In genomic region chr2:99337164-99337930, GRCh38 we compare ENCODE assay signal across 8 cellular contexts. TPM values are rescaled to one million over a fixed set of nuclear protein-coding genes. Genes with fewer than 3 reads are reported as not detected.
A peak's percentile ranks its signal among the peaks of the same experiment; 100 is the strongest.
DNase-seq lines count a peak whose midpoint lies in the region; ATAC-seq lines count a peak whose summit lies in the region.

Gene EIF5B, plus strand, starts transcription at chr2:99337389. Its CDS starts 166 bp downstream, at chr2:99337555.

- intact Hi-C loops in activated CD4-positive, alpha-beta T cell treated with anti-CD3 and anti-CD28 coated beads, Interleukin-2, amount 10 ng/mL, durations not matched to agents 24 days and 14 days (cut with micrococcal nuclease) = loop anchor here (2.0 to 10.0 kb wide), 5 partner anchors 40 to 1673 kb away; partner anchors contain the start of genes ACTR1B and C2orf92

- no peak within 1 kb of the TSS for H3K27ac Mint-ChIP-seq in activated CD4-positive, alpha-beta T cell treated with anti-CD3 and anti-CD28 coated beads, Interleukin-2, amount 10 ng/mL, durations not matched to agents 24 days and 14 days

- no peak within 1 kb of the TSS for H3K4me3 Mint-ChIP-seq in activated CD4-positive, alpha-beta T cell treated with anti-CD3 and anti-CD28 coated beads, Interleukin-2, amount 10 ng/mL, durations not matched to agents 24 days and 14 days

- H3K27me3 Mint-ChIP-seq in activated CD4-positive, alpha-beta T cell treated with anti-CD3 and anti-CD28 coated beads, Interleukin-2, amount 10 ng/mL, durations not matched to agents 24 days and 14 days = no peaks in the 10 kb centered on the region

- H3K9me3 Mint-ChIP-seq in activated CD4-positive, alpha-beta T cell treated with anti-CD3 and anti-CD28 coated beads, Interleukin-2, amount 10 ng/mL, durations not matched to agents 24 days and 14 days = no peaks in the 10 kb centered on the region

- H3K36me3 Mint-ChIP-seq in activated CD4-positive, alpha-beta T cell treated with anti-CD3 and anti-CD28 coated beads, Interleukin-2, amount 10 ng/mL, durations not matched to agents 24 days and 14 days (ENCODE audit: low read depth) = peaks cover 11% of the 10 kb centered on the region

- ATAC-seq in GM19351 (IDR thresholded peaks at IDR 0.05; ENCODE audit: unreplicated experiment) = peak; percentile 58
- peak; percentile 51 for ATAC-seq in HG03520 (IDR thresholded peaks at IDR 0.05; ENCODE audit: unreplicated experiment)

- DNase-seq in CD1c-positive myeloid dendritic cell (ENCODE audit: extremely low spot score) (peak; percentile 98), NCI-H526 (lab: John Stamatoyannopoulos, UW) (peak; percentile 95 to 99), cortex of kidney (lab: John Stamatoyannopoulos, UW) (peak; percentile 47), left kidney (ENCODE audit: low read depth, low spot score) (peak; percentile 99)
- DNase-seq in activated CD4-positive, alpha-beta T cell treated with anti-CD3 and anti-CD28 coated beads, Interleukin-2, amount 10 ng/mL, durations not matched to agents 24 days and 14 days = peak; percentile 98
- peak; percentile 95 for DNase-seq in stimulated activated CD4-positive, alpha-beta T cell treated with anti-CD3 and anti-CD28 coated beads, Interleukin-1b, Interleukin-23, amount 100 ng/mL, for 48 hours

- peaks cover 36% of the 10 kb centered on the region for H3K4me1 Mint-ChIP-seq in activated CD4-positive, alpha-beta T cell treated with anti-CD3 and anti-CD28 coated beads, Interleukin-2, amount 10 ng/mL, durations not matched to agents 24 days and 14 days

RNA-seq across cellular contexts. Expression of gene EIF5B, which starts in this region (rescaled TPM):
- 86.5 and 88.5 TPM in 2 replicates for total RNA-seq in activated CD4-positive, alpha-beta T cell treated with anti-CD3 and anti-CD28 coated beads, Interleukin-2, amount 10 ng/mL, durations not matched to agents 24 days and 14 days

Comparison
In these comparisons a context has a peak if more than half of its experiments do, and no peak if none do; other contexts are left out.
1. Peak in every context shown above with its lines: DNase-seq and ATAC-seq.
2. DNase-seq: peak in every context shown above with its lines; median percentile 99 in left kidney; 98 in CD1c-positive myeloid dendritic cell; 98 in activated CD4-positive, alpha-beta T cell treated with anti-CD3 and anti-CD28 coated beads, Interleukin-2, amount 10 ng/mL, durations not matched to agents 24 days and 14 days; 97 in NCI-H526; 95 in stimulated activated CD4-positive, alpha-beta T cell treated with anti-CD3 and anti-CD28 coated beads, Interleukin-1b, Interleukin-23, amount 100 ng/mL, for 48 hours; 47 in cortex of kidney.